Comparison of ENCODE assay signal across 33 cellular contexts in genomic region chrX:133689997-133690599, GRCh38.
"Had no signal": no experiment of that assay in that cellular context is flagged by ENCODE, and none has a peak within 500 bp of the region (broad histone marks: within the 10 kb centered on the region; RNA-seq: fewer than 3 reads in every experiment).

No MANE protein-coding gene starts in this region.

- H3K27ac ChIP-seq: adrenal gland, ascending aorta, body of pancreas, brain microvascular endothelial cell, breast epithelium, cardiac muscle cell had no signal

- H3K27me3 ChIP-seq: ascending aorta, body of pancreas, brain microvascular endothelial cell, cardiac muscle cell had no signal

- ATAC-seq: activated naive CD4-positive, alpha-beta T cell treated with anti-CD3 and anti-CD28 coated beads, Interleukin-2, amount 50 U/mL, for 72 hours; activated naive CD8-positive, alpha-beta T cell treated with anti-CD3 and anti-CD28 coated beads, Interleukin-2, amount 50 U/mL, for 24 hours; activated T-cell treated with anti-CD3 and anti-CD28 coated beads, Interleukin-2, amount 50 U/mL, for 4 hours; activated T-cell treated with anti-CD3 and anti-CD28 coated beads, Interleukin-2, amount 50 U/mL, for 72 hours; activated T-helper 17 cell treated with anti-CD3 and anti-CD28 coated beads, Interleukin-2, amount 50 U/mL, for 72 hours; body of pancreas had no signal

- H3K4me3 ChIP-seq: adrenal gland, ascending aorta, body of pancreas, breast epithelium, cardiac muscle cell had no signal

- H3K4me1 ChIP-seq: adrenal gland, ascending aorta, breast epithelium had no signal

- H3K36me3 ChIP-seq: adrenal gland, ascending aorta, brain microvascular endothelial cell, breast epithelium, cardiac muscle cell had no signal

- H3K9me3 ChIP-seq: adrenal gland, ascending aorta, body of pancreas, breast epithelium had no signal

- FAIRE-seq: bronchial epithelial cell had no signal

- DNase-seq: activated effector memory CD4-positive, alpha-beta T cell treated with anti-CD3 and anti-CD28 coated beads, Interleukin-2, amount 50 U/mL, for 16 hours; activated effector memory CD4-positive, alpha-beta T cell treated with Interleukin-2 at 50 U/mL for 16 hours; activated gamma-delta T cell; activated gamma-delta T cell treated with Interleukin-2 at 50 U/mL for 16 hours; activated naive CD4-positive, alpha-beta T cell; activated naive CD4-positive, alpha-beta T cell treated with anti-CD3 and anti-CD28 coated beads for 36 hours; activated naive CD4-positive, alpha-beta T cell treated with anti-CD3 and anti-CD28 coated beads, Interleukin-2, amount 10 ng/mL, durations not matched to agents 7 days and 5 days; activated naive CD4-positive, alpha-beta T cell treated with anti-CD3 and anti-CD28 coated beads, Interleukin-2, amount 50 U/mL, for 16 hours; activated naive CD4-positive, alpha-beta T cell treated with Interleukin-2 at 50 U/mL for 16 hours; activated naive CD8-positive, alpha-beta T cell treated with anti-CD3 and anti-CD28 coated beads for 36 hours; activated naive CD8-positive, alpha-beta T cell treated with anti-CD3 and anti-CD28 coated beads, Interleukin-2, amount 10 ng/mL, durations not matched to agents 7 days and 5 days; activated naive CD8-positive, alpha-beta T cell treated with anti-CD3 and anti-CD28 coated beads, Interleukin-2, amount 50 U/mL, for 24 hours; activated T-cell treated with anti-CD3 and anti-CD28 coated beads, Interleukin-2, amount 50 U/mL, for 1 hour; activated T-cell treated with anti-CD3 and anti-CD28 coated beads, Interleukin-2, amount 50 U/mL, for 24 hours; activated T-cell treated with anti-CD3 and anti-CD28 coated beads, Interleukin-2, amount 50 U/mL, for 4 hours; activated T-cell treated with anti-CD3 and anti-CD28 coated beads, Interleukin-2, amount 50 U/mL, for 48 hours; activated T-cell treated with anti-CD3 and anti-CD28 coated beads, Interleukin-2, amount 50 U/mL, for 72 hours; adrenal gland; amniotic stem cell; amygdala; anterior cingulate cortex; aorta; body of pancreas; brain microvascular endothelial cell; caudate nucleus; central memory CD4-positive, alpha-beta T cell; cerebellar nuclear complex had no signal
